ENCODE assay signal across 15 cellular contexts in genomic region chr13:84265365-84265764, GRCh38.
DNase-seq lines count a peak whose midpoint lies in the region; TF ChIP-seq lines count a peak whose summit lies in the region.
"Had no signal": no experiment of that assay in that cellular context is flagged by ENCODE, and none has a peak within 500 bp of the region (broad histone marks: within the 10 kb centered on the region; RNA-seq: fewer than 3 reads in every experiment).

No MANE protein-coding gene starts in this region.

- TF ChIP-seq CTCF in OCI-LY3 (IDR thresholded peaks at IDR 0.05; ENCODE audit: low read depth, low read length) = no peak
- TF ChIP-seq CTCF in neural cell (IDR thresholded peaks at IDR 0.05; ENCODE audit: poor library complexity, severe bottlenecking) = no peak
- no peak for TF ChIP-seq CTCF in esophagus squamous epithelium (IDR thresholded peaks at IDR 0.05)
- TF ChIP-seq CTCF in coronary artery (IDR thresholded peaks at IDR 0.05) = no peak

- TF ChIP-seq POLR2A in esophagus squamous epithelium (IDR thresholded peaks at IDR 0.05) = no peak

- peak; percentile 57 for TF ChIP-seq EP300 in neural cell (conservative IDR thresholded peaks at IDR 0.05; ENCODE audit: poor library complexity, severe bottlenecking)

- TF ChIP-seq RAD21 in neural cell (conservative IDR thresholded peaks at IDR 0.05) = no peak

- DNase-seq in SHP77 treated with DMSO at 0.1 percent for 48 hours (lab: John Stamatoyannopoulos, UW) (peak; percentile 20), SHP77 (lab: John Stamatoyannopoulos, UW) (no peak), COR-L47 (lab: John Stamatoyannopoulos, UW) (no peak), esophagus squamous epithelium (lab: John Stamatoyannopoulos, UW) (no peak), coronary artery (ENCODE audit: low spot score) (no peak)
- DNase-seq: 8988T; AML-193; CD8-positive, alpha-beta memory T cell; DMS53; GF-D8; GOT3; H9 had no signal

- H3K36me3 ChIP-seq in OCI-LY3 (replicated peaks; ENCODE audit: low read depth, low read length) = no peaks in the 10 kb centered on the region
- no peaks in the 10 kb centered on the region for H3K36me3 ChIP-seq in neural cell (ENCODE audit: insufficient read depth, low read length)
- no peaks in the 10 kb centered on the region for H3K36me3 ChIP-seq in esophagus squamous epithelium
- H3K36me3 ChIP-seq: BLaER1 had no signal

- H3K27ac ChIP-seq in OCI-LY3 (ENCODE audit: low read length) (no peak overlapping the region), neural cell (ENCODE audit: low read length) (peak overlapping the region; percentile 66), esophagus squamous epithelium (no peak overlapping the region), coronary artery (no peak overlapping the region)
- H3K27ac ChIP-seq: BLaER1 had no signal

- H3K79me2 ChIP-seq in OCI-LY3 (ENCODE audit: low read length) = no peaks in the 10 kb centered on the region
- H3K79me2 ChIP-seq in neural cell (replicated peaks; ENCODE audit: insufficient read depth, low read length) = no peaks in the 10 kb centered on the region

- H3K4me3 ChIP-seq in OCI-LY3 (ENCODE audit: low read length) (no peak overlapping the region), neural cell (ENCODE audit: low read length) (no peak overlapping the region), esophagus squamous epithelium (no peak overlapping the region), coronary artery (no peak overlapping the region)
- H3K4me3 ChIP-seq: BLaER1 had no signal

- H3K4me2 ChIP-seq in OCI-LY3 (ENCODE audit: low read length) (peak overlapping the region; percentile 16; the same call in 1 of the 2 replicates), neural cell (ENCODE audit: low read length) (peak overlapping the region; percentile 20)
- H3K4me2 ChIP-seq: BLaER1 had no signal

- no peak overlapping the region for H3K9ac ChIP-seq in OCI-LY3 (ENCODE audit: low read length)
- H3K9ac ChIP-seq in neural cell (ENCODE audit: low read length) = peak overlapping the region; percentile 21
- H3K9ac ChIP-seq: BLaER1 had no signal

- H3K4me1 ChIP-seq in OCI-LY3 (ENCODE audit: low read length) = peaks cover 20% of the 10 kb centered on the region
- H3K4me1 ChIP-seq in esophagus squamous epithelium = no peaks in the 10 kb centered on the region
- H3K4me1 ChIP-seq: BLaER1 had no signal

- intact Hi-C loops in esophagus squamous epithelium (cut with DNase I) = no loop called here

- H2AFZ ChIP-seq in OCI-LY3 (ENCODE audit: low read depth, low read length) (no peak overlapping the region), neural cell (ENCODE audit: low read depth, low read length) (no peak overlapping the region)

- H4K20me1 ChIP-seq in OCI-LY3 (ENCODE audit: insufficient read depth, low read length) (no peaks in the 10 kb centered on the region), neural cell (ENCODE audit: insufficient read depth) (no peaks in the 10 kb centered on the region)
- H4K20me1 ChIP-seq: BLaER1 had no signal

- 62 to 75% methylated on average over 5 of the region's 5 CpGs for WGBS in esophagus squamous epithelium, 2 donors

- H3K27me3 ChIP-seq in OCI-LY3 (ENCODE audit: low read depth, low read length) = no peaks in the 10 kb centered on the region
- no peaks in the 10 kb centered on the region for H3K27me3 ChIP-seq in neural cell (ENCODE audit: insufficient read depth, low read depth, low read length)
- no peaks in the 10 kb centered on the region for H3K27me3 ChIP-seq in esophagus squamous epithelium
- H3K27me3 ChIP-seq: BLaER1 had no signal

- no peaks in the 10 kb centered on the region for H3K9me2 ChIP-seq in neural cell (ENCODE audit: insufficient read depth, low read length)

- no peaks in the 10 kb centered on the region for H3F3A ChIP-seq in neural cell (ENCODE audit: insufficient read depth, low read length, poor library complexity, severe bottlenecking)

- H3K9me3 ChIP-seq in OCI-LY3 (ENCODE audit: insufficient read depth, low read length) (no peaks in the 10 kb centered on the region), neural cell (ENCODE audit: low read length) (no peaks in the 10 kb centered on the region), esophagus squamous epithelium (no peaks in the 10 kb centered on the region)
- H3K9me3 ChIP-seq: BLaER1 had no signal

TF ChIP-seq in neural cell, 6 proteins besides CTCF, POLR2A, EP300 and RAD21:
- no peak for TF ChIP-seq EZH2 (IDR thresholded peaks at IDR 0.05; ENCODE audit: borderline replicate concordance, insufficient read depth, low read length, poor library complexity, severe bottlenecking)
- TF ChIP-seq, protein P1, sequence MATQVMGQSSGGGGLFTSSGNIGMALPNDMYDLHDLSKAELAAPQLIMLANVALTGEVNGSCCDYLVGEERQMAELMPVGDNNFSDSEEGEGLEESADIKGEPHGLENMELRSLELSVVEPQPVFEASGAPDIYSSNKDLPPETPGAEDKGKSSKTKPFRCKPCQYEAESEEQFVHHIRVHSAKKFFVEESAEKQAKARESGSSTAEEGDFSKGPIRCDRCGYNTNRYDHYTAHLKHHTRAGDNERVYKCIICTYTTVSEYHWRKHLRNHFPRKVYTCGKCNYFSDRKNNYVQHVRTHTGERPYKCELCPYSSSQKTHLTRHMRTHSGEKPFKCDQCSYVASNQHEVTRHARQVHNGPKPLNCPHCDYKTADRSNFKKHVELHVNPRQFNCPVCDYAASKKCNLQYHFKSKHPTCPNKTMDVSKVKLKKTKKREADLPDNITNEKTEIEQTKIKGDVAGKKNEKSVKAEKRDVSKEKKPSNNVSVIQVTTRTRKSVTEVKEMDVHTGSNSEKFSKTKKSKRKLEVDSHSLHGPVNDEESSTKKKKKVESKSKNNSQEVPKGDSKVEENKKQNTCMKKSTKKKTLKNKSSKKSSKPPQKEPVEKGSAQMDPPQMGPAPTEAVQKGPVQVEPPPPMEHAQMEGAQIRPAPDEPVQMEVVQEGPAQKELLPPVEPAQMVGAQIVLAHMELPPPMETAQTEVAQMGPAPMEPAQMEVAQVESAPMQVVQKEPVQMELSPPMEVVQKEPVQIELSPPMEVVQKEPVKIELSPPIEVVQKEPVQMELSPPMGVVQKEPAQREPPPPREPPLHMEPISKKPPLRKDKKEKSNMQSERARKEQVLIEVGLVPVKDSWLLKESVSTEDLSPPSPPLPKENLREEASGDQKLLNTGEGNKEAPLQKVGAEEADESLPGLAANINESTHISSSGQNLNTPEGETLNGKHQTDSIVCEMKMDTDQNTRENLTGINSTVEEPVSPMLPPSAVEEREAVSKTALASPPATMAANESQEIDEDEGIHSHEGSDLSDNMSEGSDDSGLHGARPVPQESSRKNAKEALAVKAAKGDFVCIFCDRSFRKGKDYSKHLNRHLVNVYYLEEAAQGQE (IDR thresholded peaks at IDR 0.05; ENCODE audit: borderline replicate concordance) = peak; percentile 65
- peak; percentile 46 for TF ChIP-seq POLR2AphosphoS5 (IDR thresholded peaks at IDR 0.05)
